Comparison of ENCODE assay signal across 27 cellular contexts in the genomic region with DNA sequence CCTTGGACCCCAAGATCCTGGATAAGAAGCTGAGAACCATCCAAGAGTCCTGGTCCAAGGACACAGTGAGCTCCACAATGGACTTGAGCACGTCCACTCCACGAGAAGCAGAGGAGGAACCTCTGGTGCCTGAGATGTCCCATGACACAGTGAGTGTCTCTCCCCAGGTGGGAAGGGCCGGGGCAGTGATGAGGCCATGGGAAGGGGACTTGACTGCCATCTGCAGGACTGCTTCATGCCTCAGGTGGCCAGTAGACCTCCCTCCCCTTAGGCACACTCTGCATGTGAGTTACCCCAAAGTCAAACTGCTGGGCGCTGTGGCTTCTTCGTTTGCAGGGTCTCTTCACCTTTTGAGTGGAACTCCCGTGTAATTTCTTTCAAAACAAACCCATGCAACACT. TPM values are rescaled to one million over a fixed set of nuclear protein-coding genes. Genes with fewer than 3 reads are reported as not detected.
A peak's percentile ranks its signal among the peaks of the same experiment; 100 is the strongest.
DNase-seq lines count a peak whose midpoint lies in the region; ATAC-seq and TF ChIP-seq lines count a peak whose summit lies in the region.
"Had no signal": no experiment of that assay in that cellular context is flagged by ENCODE, and none has a peak within 500 bp of the region (broad histone marks: within the 10 kb centered on the region; RNA-seq: fewer than 3 reads in every experiment).

No MANE protein-coding gene starts in this region.

- intact Hi-C loops in Calu3 (cut with micrococcal nuclease; ENCODE audit: unreplicated experiment) (no loop called here), OCI-LY7 (cut with micrococcal nuclease; ENCODE audit: unreplicated experiment) (no loop called here)
- intact Hi-C loops in activated CD4-positive, alpha-beta T cell treated with anti-CD3 and anti-CD28 coated beads for 36 hours (cut with DNase I, micrococcal nuclease), result loop anchor here in 1 of 2 experiments (10.0 kb wide), 1 partner anchor 441 kb away; no protein-coding TSS in a partner anchor

- H3K27me3 Mint-ChIP-seq in Calu3 (ENCODE audit: unreplicated experiment), result peaks cover 87% of the 10 kb centered on the region
- H3K27me3 Mint-ChIP-seq in activated CD4-positive, alpha-beta T cell treated with anti-CD3 and anti-CD28 coated beads for 36 hours, result peaks cover 20% of the 10 kb centered on the region
- H3K27me3 Mint-ChIP-seq: activated CD4-positive, alpha-beta T cell treated with anti-CD3 and anti-CD28 coated beads, Interleukin-2, amount 10 ng/mL, durations not matched to agents 7 days and 5 days had no signal

- BruUV-seq in Calu3 (replicated peaks; lab: Mats Ljungman, UMichigan), result no TSS peak
- BruUV-seq in OCI-LY7 (replicated peaks; lab: Mats Ljungman, UMichigan), result no TSS peak

- H3K4me1 ChIP-seq in OCI-LY7 (ENCODE audit: insufficient read depth, low read length, poor library complexity, severe bottlenecking), result no peaks in the 10 kb centered on the region
- H3K4me1 ChIP-seq: Caco-2, gastrocnemius medialis, sigmoid colon, suprapubic skin had no signal

- H3K27ac Mint-ChIP-seq in Calu3 (ENCODE audit: unreplicated experiment), result no peak overlapping the region
- H3K27ac Mint-ChIP-seq in activated CD4-positive, alpha-beta T cell treated with anti-CD3 and anti-CD28 coated beads for 36 hours, result no peak overlapping the region
- H3K27ac Mint-ChIP-seq: activated CD4-positive, alpha-beta T cell treated with anti-CD3 and anti-CD28 coated beads, Interleukin-2, amount 10 ng/mL, durations not matched to agents 7 days and 5 days; activated T-cell treated with anti-CD3 and anti-CD28 coated beads, Interleukin-2, amount 50 U/mL, for 24 hours; immature natural killer cell; T-helper 2 cell treated with Interferon-gamma antibody and Interleukin-4, amounts not matched to agents 5 μg/mL and 100 μg/mL, for 36 hours had no signal

- H2AFZ ChIP-seq in OCI-LY7 (ENCODE audit: low read length), result no peak overlapping the region

- no peaks in the 10 kb centered on the region for H3K79me2 ChIP-seq in OCI-LY7 (ENCODE audit: insufficient read depth, low read depth, low read length)

- CTCF ChIA-PET in Calu3 (lab: Charles Lee) (interaction anchor here (0.6 to 2.0 kb wide), 3 partner anchors 12 to 1938 kb away, joined by 3 to 4 read pairs (median 3); no protein-coding TSS in a partner anchor), OCI-LY7 (lab: Charles Lee; ENCODE audit: unreplicated experiment) (no interaction called here), RWPE1 (lab: Yijun Ruan, JAX) (no interaction called here)
- CTCF ChIA-PET in activated CD4-positive, alpha-beta T cell treated with anti-CD3 and anti-CD28 coated beads for 36 hours (lab: Charles Lee), result no interaction called here

- H3K9me2 ChIP-seq in OCI-LY7 (ENCODE audit: insufficient read depth, low read length), result no peaks in the 10 kb centered on the region

- no peak overlapping the region for H3K4me3 ChIP-seq in GM12875 (ENCODE audit: low read depth, low read length)
- no peak overlapping the region for H3K4me3 ChIP-seq in fibroblast of mammary gland (ENCODE audit: control insufficient read depth, low read depth, low read length)
- no peak overlapping the region for H3K4me3 ChIP-seq in OCI-LY7 (ENCODE audit: low read depth, low read length, poor library complexity, severe bottlenecking)
- H3K4me3 ChIP-seq: BLaER1 treated with 17β-estradiol and CSF1 and Interleukin-3, amounts not matched to agents 10 nM and 100 nM; esophagus muscularis mucosa; gastrocnemius medialis; sigmoid colon; suprapubic skin had no signal

- ATAC-seq in activated CD4-positive, alpha-beta T cell treated with anti-CD3 and anti-CD28 coated beads for 36 hours, result no peak
- ATAC-seq: gastrocnemius medialis, left colon had no signal

- H3K27ac ChIP-seq in OCI-LY7 (ENCODE audit: low read depth, low read length, poor library complexity, severe bottlenecking) (no peak overlapping the region), RWPE1 (no peak overlapping the region)
- H3K27ac ChIP-seq: BLaER1 treated with 17β-estradiol and CSF1 and Interleukin-3, amounts not matched to agents 10 nM and 100 nM; esophagus muscularis mucosa; gastrocnemius medialis; sigmoid colon; suprapubic skin had no signal

- no peaks in the 10 kb centered on the region for H3K9me3 Mint-ChIP-seq in Calu3 (ENCODE audit: low read depth, unreplicated experiment)
- no peaks in the 10 kb centered on the region for H3K9me3 Mint-ChIP-seq in activated CD4-positive, alpha-beta T cell treated with anti-CD3 and anti-CD28 coated beads for 36 hours (ENCODE audit: low read depth)
- H3K9me3 Mint-ChIP-seq: activated CD4-positive, alpha-beta T cell treated with anti-CD3 and anti-CD28 coated beads, Interleukin-2, amount 10 ng/mL, durations not matched to agents 7 days and 5 days; activated T-cell treated with anti-CD3 and anti-CD28 coated beads, Interleukin-2, amount 50 U/mL, for 24 hours; immature natural killer cell; T-helper 2 cell treated with Interferon-gamma antibody and Interleukin-4, amounts not matched to agents 5 μg/mL and 100 μg/mL, for 36 hours had no signal

- H3K4me3 Mint-ChIP-seq in Calu3 (ENCODE audit: low read depth, unreplicated experiment), result no peak overlapping the region
- no peak overlapping the region for H3K4me3 Mint-ChIP-seq in activated CD4-positive, alpha-beta T cell treated with anti-CD3 and anti-CD28 coated beads for 36 hours
- H3K4me3 Mint-ChIP-seq: activated CD4-positive, alpha-beta T cell treated with anti-CD3 and anti-CD28 coated beads, Interleukin-2, amount 10 ng/mL, durations not matched to agents 7 days and 5 days; activated T-cell treated with anti-CD3 and anti-CD28 coated beads, Interleukin-2, amount 50 U/mL, for 24 hours; immature natural killer cell; T-helper 2 cell treated with Interferon-gamma antibody and Interleukin-4, amounts not matched to agents 5 μg/mL and 100 μg/mL, for 36 hours had no signal

- TF ChIP-seq CTCF in Calu3 (IDR thresholded peaks at IDR 0.05; ENCODE audit: unreplicated experiment), result no peak
- peak; percentile 23; the same call in 1 of the 2 replicates for TF ChIP-seq CTCF in GM12875 (IDR thresholded peaks at IDR 0.05; ENCODE audit: borderline replicate concordance, insufficient read depth, low read depth, low read length)
- TF ChIP-seq CTCF in fibroblast of mammary gland (conservative IDR thresholded peaks at IDR 0.05; ENCODE audit: control insufficient read depth, insufficient read depth, low read depth, low read length), result peak; percentile 6
- TF ChIP-seq CTCF in OCI-LY7 (conservative IDR thresholded peaks at IDR 0.05; ENCODE audit: low read length), result no peak
- TF ChIP-seq CTCF in RWPE1 (conservative IDR thresholded peaks at IDR 0.05; ENCODE audit: low read depth), result no peak

- no peaks in the 10 kb centered on the region for H3K4me1 Mint-ChIP-seq in Calu3 (ENCODE audit: low read depth, unreplicated experiment)
- H3K4me1 Mint-ChIP-seq in activated CD4-positive, alpha-beta T cell treated with anti-CD3 and anti-CD28 coated beads for 36 hours, result peaks cover 10% of the 10 kb centered on the region
- H3K4me1 Mint-ChIP-seq: immature natural killer cell had no signal

- no peaks in the 10 kb centered on the region for H3K36me3 ChIP-seq in OCI-LY7 (ENCODE audit: insufficient read depth, low read length)
- H3K36me3 ChIP-seq: BLaER1 treated with 17β-estradiol and CSF1 and Interleukin-3, amounts not matched to agents 10 nM and 100 nM; esophagus muscularis mucosa; gastrocnemius medialis; sigmoid colon; suprapubic skin had no signal

- H3K4me2 ChIP-seq in OCI-LY7 (ENCODE audit: low read length), result no peak overlapping the region
- H3K4me2 ChIP-seq: BLaER1 treated with 17β-estradiol and CSF1 and Interleukin-3, amounts not matched to agents 10 nM and 100 nM had no signal

- no peaks in the 10 kb centered on the region for H3K36me3 Mint-ChIP-seq in Calu3 (ENCODE audit: insufficient read depth, unreplicated experiment)
- no peaks in the 10 kb centered on the region for H3K36me3 Mint-ChIP-seq in activated CD4-positive, alpha-beta T cell treated with anti-CD3 and anti-CD28 coated beads for 36 hours (ENCODE audit: low read depth)
- H3K36me3 Mint-ChIP-seq: immature natural killer cell had no signal

- no peaks in the 10 kb centered on the region for H4K20me1 ChIP-seq in OCI-LY7 (ENCODE audit: insufficient read depth, low read length)

- POLR2A ChIA-PET in OCI-LY7 (lab: Charles Lee), result no interaction called here
- POLR2A ChIA-PET in RWPE1 (lab: Yijun Ruan, JAX; ENCODE audit: low non-redundant PET), result no interaction called here
- POLR2A ChIA-PET in activated CD4-positive, alpha-beta T cell treated with anti-CD3 and anti-CD28 coated beads for 36 hours (lab: Charles Lee), result no interaction called here

- DNase-seq in Calu3, result peak; percentile 35
- peak; percentile 27 for DNase-seq in SK-N-DZ (ENCODE audit: low spot score)
- no peak for DNase-seq in fibroblast of mammary gland (ENCODE audit: low read depth)
- DNase-seq in stimulated activated CD4-positive, alpha-beta T cell treated with anti-CD3 and anti-CD28 coated beads, Interleukin-4, amount 100 ng/mL, for 24 hours, result no peak
- no peak for DNase-seq in OCI-LY7 (ENCODE audit: low spot score)
- no peak for DNase-seq in RWPE1 (ENCODE audit: low spot score)
- no peak for DNase-seq in activated CD4-positive, alpha-beta T cell treated with anti-CD3 and anti-CD28 coated beads for 36 hours
- DNase-seq: activated CD4-positive, alpha-beta T cell treated with anti-CD3 and anti-CD28 coated beads, Interleukin-2, amount 10 ng/mL, durations not matched to agents 7 days and 5 days; activated gamma-delta T cell; activated T-cell treated with anti-CD3 and anti-CD28 coated beads, Interleukin-2, amount 50 U/mL, for 24 hours; Caco-2; cortex of kidney; gastrocnemius medialis; HCEC 1CT; hippocampal formation; immature natural killer cell; left colon; NCI-H1436 treated with DMSO at 0.1 percent for 48 hours; sigmoid colon; stimulated activated naive CD4-positive, alpha-beta T cell had no signal

- no peaks in the 10 kb centered on the region for H3K9me3 ChIP-seq in OCI-LY7 (ENCODE audit: low read length)
- H3K9me3 ChIP-seq: BLaER1 treated with 17β-estradiol and CSF1 and Interleukin-3, amounts not matched to agents 10 nM and 100 nM; Caco-2; esophagus muscularis mucosa; gastrocnemius medialis; sigmoid colon; suprapubic skin had no signal

RNA-seq across cellular contexts. Expression of a gene that starts 59.7 kb away (rescaled TPM):
- total RNA-seq in Calu3 (2022) (2.1 and 2.7 TPM in 2 replicates), OCI-LY7 (2022) (not detected in 2 replicates)
- polyA plus RNA-seq in SK-N-DZ (2014; cell fraction: cytosol; rRNA removed), result 8.5 and 8.8 TPM in 2 replicates
- 6.5 and 7.8 TPM in 2 replicates for polyA plus RNA-seq in SK-N-DZ (2014; cell fraction: nucleus; rRNA removed)
- total RNA-seq in OCI-LY7 (2014; rRNA removed; shearing (Covaris generic)), result not detected in 2 replicates
- total RNA-seq in activated CD4-positive, alpha-beta T cell treated with anti-CD3 and anti-CD28 coated beads for 36 hours, result not detected
- total RNA-seq: activated CD4-positive, alpha-beta T cell treated with anti-CD3 and anti-CD28 coated beads, Interleukin-2, amount 10 ng/mL, durations not matched to agents 7 days and 5 days; Caco-2; cardiac septum; esophagus muscularis mucosa; gastrocnemius medialis; sigmoid colon had no signal
- polyA plus RNA-seq: AG04450, immature natural killer cell had no signal

Comparison
In these comparisons a context has a peak if more than half of its experiments do, and no peak if none do; other contexts are left out.
1. DNase-seq: peak in Calu3 (single experiment) and SK-N-DZ (single experiment); none in fibroblast of mammary gland (single experiment), stimulated activated CD4-positive, alpha-beta T cell treated with anti-CD3 and anti-CD28 coated beads, Interleukin-4, amount 100 ng/mL, for 24 hours (single experiment), OCI-LY7 (single experiment), RWPE1 (single experiment) and activated CD4-positive, alpha-beta T cell treated with anti-CD3 and anti-CD28 coated beads for 36 hours (single experiment).
2. CTCF ChIP-seq: peak in GM12875 (single experiment) and fibroblast of mammary gland (single experiment); none in Calu3 (single experiment), OCI-LY7 (single experiment) and RWPE1 (single experiment).